Comparison of ENCODE assay signal across 8 cellular contexts in genomic region chr19:48872884-48873475, GRCh38. TPM values are rescaled to one million over a fixed set of nuclear protein-coding genes. Genes with fewer than 3 reads are reported as not detected.
A peak's percentile ranks its signal among the peaks of the same experiment; 100 is the strongest.
DNase-seq lines count a peak whose midpoint lies in the region; ATAC-seq and TF ChIP-seq lines count a peak whose summit lies in the region.

No MANE protein-coding gene starts in this region.

- TF ChIP-seq CTCF in foreskin fibroblast (IDR thresholded peaks at IDR 0.05; ENCODE audit: low read depth, low read length) (no peak), neural progenitor cell (IDR thresholded peaks at IDR 0.05) (no peak)

- peak overlapping the region; percentile 100 for H3K4me3 Mint-ChIP-seq in neural progenitor cell

- H3K9me3 ChIP-seq in neural progenitor cell (ENCODE audit: low read depth), result no peaks in the 10 kb centered on the region

- H3K27me3 ChIP-seq in neural progenitor cell, result no peaks in the 10 kb centered on the region

- peaks cover 54% of the 10 kb centered on the region for H3K4me1 Mint-ChIP-seq in neural progenitor cell

- H3K9ac ChIP-seq in neural progenitor cell, result peak overlapping the region; percentile 96

- no peaks in the 10 kb centered on the region for H3K36me3 ChIP-seq in neural progenitor cell

- H3K9me3 Mint-ChIP-seq in neural progenitor cell, result no peaks in the 10 kb centered on the region

- no peak for ATAC-seq in GM21390 (IDR thresholded peaks at IDR 0.05; ENCODE audit: unreplicated experiment)

- DNase-seq in GM04503 (ENCODE audit: low read depth) (peak; percentile 80), KBM-7 (peak; percentile 89), SHP77 (lab: John Stamatoyannopoulos, UW) (peak; percentile 78 to 79), foreskin fibroblast (peak; percentile 90 to 97), neural progenitor cell (ENCODE audit: low spot score) (peak; percentile 89), superior temporal gyrus (ENCODE audit: extremely low spot score) (peak; percentile 76)
- peak in 3 of 4 experiments; percentile 30 to 54 (median 50) for DNase-seq in activated naive CD4-positive, alpha-beta T cell (lab: John Stamatoyannopoulos, UW)

- in situ Hi-C loops in KBM-7 (cut with MboI; ENCODE audit: low pct_unique_long_range_greater_than_20kb, low sequenced_read_pairs), result no loop called here

- H3K4me3 ChIP-seq in foreskin fibroblast (ENCODE audit: low read depth in 1 of 2, low read length in 2 of 2), result peak overlapping the region; percentile 99
- peak overlapping the region; percentile 88 for H3K4me3 ChIP-seq in neural progenitor cell

- H4K20me1 ChIP-seq in neural progenitor cell (ENCODE audit: low read depth), result peaks cover 28% of the 10 kb centered on the region

- no peak overlapping the region for H2AFZ ChIP-seq in neural progenitor cell (replicated peaks)

- peaks cover 17% of the 10 kb centered on the region for H3F3A ChIP-seq in neural progenitor cell (ENCODE audit: low read depth)

- peak overlapping the region; percentile 70 for H3K27ac ChIP-seq in neural progenitor cell

- H3K4me1 ChIP-seq in neural progenitor cell, result peaks cover 10% of the 10 kb centered on the region

- H3K36me3 Mint-ChIP-seq in neural progenitor cell, result peaks cover 25% of the 10 kb centered on the region

- peaks cover 28% of the 10 kb centered on the region for H3K79me2 ChIP-seq in neural progenitor cell (ENCODE audit: low read depth)

- peak overlapping the region; percentile 84 for H3K4me2 ChIP-seq in neural progenitor cell

- H3K27ac Mint-ChIP-seq in neural progenitor cell, result peak overlapping the region; percentile 100

- H3K27me3 Mint-ChIP-seq in neural progenitor cell (ENCODE audit: insufficient read depth, low read depth), result peaks cover 10% of the 10 kb centered on the region

RNA-seq across cellular contexts. Expression of gene PPP1R15A, which starts 0.8 kb away (rescaled TPM):
- 10.6 and 19.1 TPM in 2 replicates for total RNA-seq in neural progenitor cell (ENCODE audit: low replicate concordance)

RNA-seq across cellular contexts. Expression of gene PLEKHA4, which starts 4.6 kb away (rescaled TPM):
- 6.2 and 6.3 TPM in 2 replicates for total RNA-seq in neural progenitor cell (ENCODE audit: low replicate concordance)

RNA-seq across cellular contexts. Expression of gene TULP2, which starts 25.6 kb away (rescaled TPM):
- total RNA-seq in neural progenitor cell (ENCODE audit: low replicate concordance), result 0.26 and 0.40 TPM in 2 replicates

RNA-seq across cellular contexts. Expression of gene NUCB1, which starts 27.1 kb away (rescaled TPM):
- 73.5 and 158 TPM in 2 replicates for total RNA-seq in neural progenitor cell (ENCODE audit: low replicate concordance)

RNA-seq across cellular contexts. Expression of gene HSD17B14, which starts 36.7 kb away (rescaled TPM):
- total RNA-seq in neural progenitor cell (ENCODE audit: low replicate concordance), result 11.2 and 27.6 TPM in 2 replicates
